ENCODE assay signal across 12 cellular contexts in genomic region chr1:162736633-162737067, GRCh38. TPM values are rescaled to one million over a fixed set of nuclear protein-coding genes. Genes with fewer than 3 reads are reported as not detected.
A peak's percentile ranks its signal among the peaks of the same experiment; 100 is the strongest.
DNase-seq lines count a peak whose midpoint lies in the region; ATAC-seq, FAIRE-seq and TF ChIP-seq lines count a peak whose summit lies in the region.
"Had no signal": no experiment of that assay in that cellular context is flagged by ENCODE, and none has a peak within 500 bp of the region (broad histone marks: within the 10 kb centered on the region; RNA-seq: fewer than 3 reads in every experiment).

No MANE protein-coding gene starts in this region.

- H3K36me3 ChIP-seq in body of pancreas (replicated peaks in 1 of 2; ENCODE audit: insufficient read depth in 1 of 2, low read depth in 2 of 2) = no peaks in the 10 kb centered on the region
- no peaks in the 10 kb centered on the region for H3K36me3 ChIP-seq in HepG2 (replicated peaks in 1 of 2; ENCODE audit: control insufficient read depth in 1 of 2, insufficient read depth in 2 of 2, low read length in 2 of 2)
- H3K36me3 ChIP-seq in BE2C = peaks cover 4% of the 10 kb centered on the region; the same call in 1 of the 2 replicates

- no peak for FAIRE-seq in HepG2 (lab: Jason Lieb, UNC)

- TF ChIP-seq CTCF in GM13976 (IDR thresholded peaks at IDR 0.05; ENCODE audit: borderline replicate concordance, control extremely low read depth, extremely low read depth, insufficient read depth, missing control alignments) (no peak), body of pancreas (IDR thresholded peaks at IDR 0.05) (no peak), HepG2 (CRISPR knock-in tag; IDR thresholded peaks at IDR 0.05) (no peak), BE2C (IDR thresholded peaks at IDR 0.05; ENCODE audit: low read depth, low read length) (no peak)

- POLR2A ChIA-PET in HepG2 (lab: Yijun Ruan, JAX) = no interaction called here

- H3K27ac ChIP-seq in body of pancreas (no peak overlapping the region), HepG2 (ENCODE audit: extremely low read length, insufficient read depth, low read length) (no peak overlapping the region)

- CTCF ChIA-PET in HepG2 (lab: Yijun Ruan, JAX; ENCODE audit: low intra/inter-chr PET ratio, low total read pairs) = no interaction called here

- H3K9ac ChIP-seq in HepG2 (ENCODE audit: insufficient read depth, low read depth, low read length) = no peak overlapping the region

- in situ Hi-C loops in GM13976 (cut with MboI; ENCODE audit: low sequenced_read_pairs, unreplicated experiment) (no loop called here), HepG2 (cut with HindIII; ENCODE audit: extremely low pct_ligation_motif_present, low pct_unique_long_range_greater_than_20kb) (no loop called here)

- no peaks in the 10 kb centered on the region for H3K9me3 ChIP-seq in body of pancreas
- H3K9me3 ChIP-seq in HepG2 (ENCODE audit: low read length) = no peaks in the 10 kb centered on the region
- no peaks in the 10 kb centered on the region for H3K9me3 ChIP-seq in BE2C
- H3K9me3 ChIP-seq: mucosa of descending colon had no signal

- no peaks in the 10 kb centered on the region for H3K79me2 ChIP-seq in HepG2 (ENCODE audit: insufficient read depth, low read length)

- BruUV-seq in HepG2 (replicated peaks; lab: Mats Ljungman, UMichigan) = no TSS peak

- no peak overlapping the region for H2AFZ ChIP-seq in HepG2 (ENCODE audit: low read length)

- H3K4me1 ChIP-seq in body of pancreas (peaks cover 22% of the 10 kb centered on the region), HepG2 (ENCODE audit: insufficient read depth, low read length) (peaks cover 28% of the 10 kb centered on the region), BE2C (no peaks in the 10 kb centered on the region; the same call in none of the 2 replicates)

- 87 to 93% methylated on average over 3 of the region's 3 CpGs for WGBS in body of pancreas, 2 donors
- WGBS in HepG2 (ENCODE audit: low lambda C conversion rate) = 93% methylated on average over 3 of the region's 3 CpGs

- H4K20me1 ChIP-seq in HepG2 (ENCODE audit: insufficient read depth, low read length) = no peaks in the 10 kb centered on the region

- no peak for TF ChIP-seq POLR2A in body of pancreas (IDR thresholded peaks at IDR 0.05)
- TF ChIP-seq POLR2A in HepG2 (IDR thresholded peaks at IDR 0.05; ENCODE audit: insufficient read depth in 1 of 2, low read depth in 2 of 2, low read length in 2 of 2) = no peak

- no peaks in the 10 kb centered on the region for H3K27me3 ChIP-seq in body of pancreas
- no peaks in the 10 kb centered on the region for H3K27me3 ChIP-seq in HepG2 (ENCODE audit: control insufficient read depth in 1 of 2, insufficient read depth in 2 of 2, low read length in 2 of 2)
- H3K27me3 ChIP-seq in BE2C = no peaks in the 10 kb centered on the region

- peak; percentile 91 for ATAC-seq in GM19438 (IDR thresholded peaks at IDR 0.05; ENCODE audit: low read depth, unreplicated experiment)
- ATAC-seq in HG02798 (IDR thresholded peaks at IDR 0.05; ENCODE audit: poor library complexity, unreplicated experiment) = peak; percentile 88
- ATAC-seq in HG03469 (IDR thresholded peaks at IDR 0.05; ENCODE audit: unreplicated experiment) = peak; percentile 90
- no peak for ATAC-seq in body of pancreas
- no peak for ATAC-seq in HepG2
- ATAC-seq: mucosa of descending colon had no signal

- intact Hi-C loops in body of pancreas (cut with DNase I) (no loop called here), HepG2 (cut with micrococcal nuclease; ENCODE audit: unreplicated experiment) (no loop called here)

- no peak for TF ChIP-seq EP300 in HepG2 (IDR thresholded peaks at IDR 0.05; ENCODE audit: low read depth in 2 of 2, low read length in 2 of 2)
- no peak for TF ChIP-seq EP300 in HepG2 (CRISPR knock-in tag; IDR thresholded peaks at IDR 0.05; ENCODE audit: borderline replicate concordance)

- H3K4me2 ChIP-seq in HepG2 (ENCODE audit: low read depth, low read length) = no peak overlapping the region

- H3K4me3 ChIP-seq in body of pancreas (no peak overlapping the region), HepG2 (replicated peaks in 1 of 3; ENCODE audit: insufficient read depth in 1 of 3, low read depth in 2 of 3, low read length in 3 of 3) (no peak overlapping the region), BE2C (ENCODE audit: low read depth, low read length) (no peak overlapping the region)
- H3K4me3 ChIP-seq: mucosa of descending colon had no signal

- DNase-seq in GM13976 (ENCODE audit: low spot score) = peak; percentile 34
- DNase-seq in body of pancreas = no peak
- no peak for DNase-seq in HepG2 (ENCODE audit: low spot score)
- no peak for DNase-seq in BE2C
- DNase-seq in CD1c-positive myeloid dendritic cell (ENCODE audit: extremely low spot score) = no peak
- DNase-seq: central memory CD4-positive, alpha-beta T cell; GOT3; mucosa of descending colon; NCI-H146 had no signal

- TF ChIP-seq RAD21 in HepG2 (CRISPR knock-in tag; IDR thresholded peaks at IDR 0.05) = no peak

TF ChIP-seq in HepG2, 621 proteins besides CTCF, POLR2A, EP300 and RAD21:
- no peak for TF ChIP-seq GATAD1 (CRISPR knock-in tag; IDR thresholded peaks at IDR 0.05)
- no peak for TF ChIP-seq RCOR2 (CRISPR knock-in tag; IDR thresholded peaks at IDR 0.05)
- no peak for TF ChIP-seq ZNF563 (CRISPR knock-in tag; IDR thresholded peaks at IDR 0.05)
- no peak for TF ChIP-seq HMG20A (CRISPR knock-in tag; IDR thresholded peaks at IDR 0.05; ENCODE audit: borderline replicate concordance)
- no peak for TF ChIP-seq MED8 (CRISPR knock-in tag; IDR thresholded peaks at IDR 0.05; ENCODE audit: insufficient replicate concordance)
TF ChIP-seq in HepG2: peak in this region for 0.

RNA-seq across cellular contexts. Expression of gene HSD17B7, which starts 53.9 kb away (rescaled TPM):
- 10 to 100 TPM in 1 of 2 donors, 1 to 10 TPM in 1; 9.9 to 17.5 TPM for total RNA-seq in body of pancreas
- total RNA-seq in HepG2 (2016; rRNA removed; fragmentation: Illumina TruSeq; extraction: Trizol) = 65.0 and 84.9 TPM in 2 replicates
- 19.6 and 20.7 TPM in 2 replicates for total RNA-seq in HepG2 (2016; cell fraction: cytosol; rRNA removed; fragmentation: Illumina TruSeq; extraction: Trizol; ENCODE audit: low read depth)
- total RNA-seq in HepG2 (2016; cell fraction: insoluble cytoplasmic fraction; rRNA removed; fragmentation: Illumina TruSeq; extraction: Trizol) = 66.9 and 80.3 TPM in 2 replicates
- total RNA-seq in HepG2 (2016; cell fraction: membrane; rRNA removed; fragmentation: Illumina TruSeq; extraction: Trizol) = 25.6 and 29.3 TPM in 2 replicates
- 62.8 and 71.0 TPM in 2 replicates for total RNA-seq in HepG2 (2016; cell fraction: nucleus; rRNA removed; fragmentation: Illumina TruSeq; extraction: Trizol)
- 43.9 and 53.8 TPM in 2 replicates for polyA plus RNA-seq in HepG2 (2011; rRNA removed)
- 24.8 and 39.5 TPM in 2 replicates for polyA plus RNA-seq in HepG2 (2011; cell fraction: cytosol; rRNA removed)
- 49.1 and 67.5 TPM in 2 replicates for polyA plus RNA-seq in HepG2 (2011; cell fraction: nucleus; rRNA removed)
- 47.0 and 66.9 TPM in 2 replicates for polyA plus RNA-seq in HepG2 (2012)
- polyA plus RNA-seq in HepG2 (2016; cell fraction: cytosol; fragmentation: Illumina TruSeq; extraction: Trizol; ENCODE audit: low read depth) = 13.5 and 13.7 TPM in 2 replicates
- polyA plus RNA-seq in HepG2 (2016; cell fraction: insoluble cytoplasmic fraction; fragmentation: Illumina TruSeq; extraction: Trizol; ENCODE audit: low read depth) = 44.9 and 50.0 TPM in 2 replicates
- polyA plus RNA-seq in HepG2 (2016; cell fraction: membrane; fragmentation: Illumina TruSeq; extraction: Trizol; ENCODE audit: low read depth) = 13.6 and 15.4 TPM in 2 replicates
- polyA plus RNA-seq in HepG2 (2016; cell fraction: nucleus; fragmentation: Illumina TruSeq; extraction: Trizol; ENCODE audit: insufficient read depth, low read depth) = 83.6 and 94.8 TPM in 2 replicates
- polyA minus RNA-seq in HepG2 (2011; rRNA and poly(A)+ RNA removed; ENCODE audit: low replicate concordance) = 20.4 and 32.2 TPM in 2 replicates
- polyA minus RNA-seq in HepG2 (2011; cell fraction: cytosol; rRNA and poly(A)+ RNA removed) = 10.3 and 17.5 TPM in 2 replicates
- 79.4 and 125 TPM in 2 replicates for polyA minus RNA-seq in HepG2 (2011; cell fraction: nucleus; rRNA and poly(A)+ RNA removed)
- polyA plus RNA-seq in BE2C (2012; ENCODE audit: insufficient read depth, insufficient read length, low read depth) = 6.8 TPM

Comparison
In these comparisons a context has a peak if more than half of its experiments do, and no peak if none do; other contexts are left out.
1. ATAC-seq: peak in GM19438 (single experiment), HG02798 (single experiment) and HG03469 (single experiment); none in body of pancreas (single experiment) and HepG2 (single experiment).